2 cellular contexts compared by ENCODE assay signal in the genomic region with DNA sequence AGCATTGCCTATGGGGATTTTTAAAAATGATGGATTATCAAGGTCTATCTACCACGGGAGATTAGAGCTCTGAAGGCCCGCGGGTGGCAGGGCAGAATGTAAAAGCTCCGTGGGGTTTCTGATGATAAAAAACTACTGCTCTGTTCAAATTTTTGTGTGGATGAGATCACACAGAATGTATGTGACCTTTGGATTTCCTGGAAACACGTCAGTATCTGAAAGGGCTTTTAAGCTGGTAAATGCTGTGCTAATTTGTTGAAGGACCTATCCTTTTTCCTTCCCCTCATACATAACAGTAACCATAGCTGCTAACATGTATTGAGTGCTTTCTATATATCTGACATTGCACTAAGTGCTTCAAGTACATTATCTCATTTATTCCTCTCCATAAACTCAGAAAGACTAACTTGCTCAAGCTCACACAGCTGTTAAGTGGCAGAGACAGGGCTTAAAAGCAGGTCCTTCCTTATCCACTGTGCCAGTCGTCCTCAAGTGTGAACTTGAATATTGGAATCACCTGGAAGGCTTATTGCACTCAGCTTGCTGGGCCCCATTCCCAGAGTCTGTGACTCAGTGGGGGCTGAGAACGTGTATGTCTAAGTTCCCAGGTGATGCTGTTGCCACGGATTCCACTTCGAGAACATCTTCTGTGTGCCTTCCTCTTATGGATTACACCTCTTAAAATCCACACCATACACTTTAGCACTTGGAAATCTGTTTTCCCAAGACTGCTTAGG.
TF ChIP-seq lines count a peak whose summit lies in the region.

No MANE protein-coding gene starts in this region.

TF ChIP-seq in HEK293, 187 proteins besides CTCF, POLR2A, EP300 and RAD21 (continued from another document):
- TF ChIP-seq, protein P1, sequence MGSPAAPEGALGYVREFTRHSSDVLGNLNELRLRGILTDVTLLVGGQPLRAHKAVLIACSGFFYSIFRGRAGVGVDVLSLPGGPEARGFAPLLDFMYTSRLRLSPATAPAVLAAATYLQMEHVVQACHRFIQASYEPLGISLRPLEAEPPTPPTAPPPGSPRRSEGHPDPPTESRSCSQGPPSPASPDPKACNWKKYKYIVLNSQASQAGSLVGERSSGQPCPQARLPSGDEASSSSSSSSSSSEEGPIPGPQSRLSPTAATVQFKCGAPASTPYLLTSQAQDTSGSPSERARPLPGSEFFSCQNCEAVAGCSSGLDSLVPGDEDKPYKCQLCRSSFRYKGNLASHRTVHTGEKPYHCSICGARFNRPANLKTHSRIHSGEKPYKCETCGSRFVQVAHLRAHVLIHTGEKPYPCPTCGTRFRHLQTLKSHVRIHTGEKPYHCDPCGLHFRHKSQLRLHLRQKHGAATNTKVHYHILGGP (tag by site-specific recombination; IDR thresholded peaks at IDR 0.05): no peak
- TF ChIP-seq, protein P2, sequence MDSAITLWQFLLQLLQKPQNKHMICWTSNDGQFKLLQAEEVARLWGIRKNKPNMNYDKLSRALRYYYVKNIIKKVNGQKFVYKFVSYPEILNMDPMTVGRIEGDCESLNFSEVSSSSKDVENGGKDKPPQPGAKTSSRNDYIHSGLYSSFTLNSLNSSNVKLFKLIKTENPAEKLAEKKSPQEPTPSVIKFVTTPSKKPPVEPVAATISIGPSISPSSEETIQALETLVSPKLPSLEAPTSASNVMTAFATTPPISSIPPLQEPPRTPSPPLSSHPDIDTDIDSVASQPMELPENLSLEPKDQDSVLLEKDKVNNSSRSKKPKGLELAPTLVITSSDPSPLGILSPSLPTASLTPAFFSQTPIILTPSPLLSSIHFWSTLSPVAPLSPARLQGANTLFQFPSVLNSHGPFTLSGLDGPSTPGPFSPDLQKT (IDR thresholded peaks at IDR 0.05; ENCODE audit: borderline replicate concordance, low read depth, low read length): no peak
- TF ChIP-seq ZFP37 (tag by site-specific recombination; IDR thresholded peaks at IDR 0.05) (no peak), ZNF2 (tag by site-specific recombination; IDR thresholded peaks at IDR 0.05) (no peak), ZNF114 (tag by site-specific recombination; IDR thresholded peaks at IDR 0.05) (no peak), ZEB2 (tag by site-specific recombination; IDR thresholded peaks at IDR 0.05) (no peak), OSR2 (tag by site-specific recombination; IDR thresholded peaks at IDR 0.05) (no peak), ZNF596 (tag by site-specific recombination; IDR thresholded peaks at IDR 0.05) (no peak), FEZF1 (tag by site-specific recombination; IDR thresholded peaks at IDR 0.05) (no peak), ZNF433 (tag by site-specific recombination; IDR thresholded peaks at IDR 0.05; ENCODE audit: low read depth) (no peak), KLF16 (tag by site-specific recombination; IDR thresholded peaks at IDR 0.05) (no peak), ZNF19 (tag by site-specific recombination; IDR thresholded peaks at IDR 0.05; ENCODE audit: low read depth) (no peak), ZNF76 (tag by site-specific recombination; IDR thresholded peaks at IDR 0.05; ENCODE audit: borderline replicate concordance, low read depth) (no peak), ZNF112 (tag by site-specific recombination; IDR thresholded peaks at IDR 0.05) (no peak), ZNF544 (tag by site-specific recombination; IDR thresholded peaks at IDR 0.05) (no peak), WT1 (tag by site-specific recombination; IDR thresholded peaks at IDR 0.05) (no peak)
- TF ChIP-seq, protein P3, sequence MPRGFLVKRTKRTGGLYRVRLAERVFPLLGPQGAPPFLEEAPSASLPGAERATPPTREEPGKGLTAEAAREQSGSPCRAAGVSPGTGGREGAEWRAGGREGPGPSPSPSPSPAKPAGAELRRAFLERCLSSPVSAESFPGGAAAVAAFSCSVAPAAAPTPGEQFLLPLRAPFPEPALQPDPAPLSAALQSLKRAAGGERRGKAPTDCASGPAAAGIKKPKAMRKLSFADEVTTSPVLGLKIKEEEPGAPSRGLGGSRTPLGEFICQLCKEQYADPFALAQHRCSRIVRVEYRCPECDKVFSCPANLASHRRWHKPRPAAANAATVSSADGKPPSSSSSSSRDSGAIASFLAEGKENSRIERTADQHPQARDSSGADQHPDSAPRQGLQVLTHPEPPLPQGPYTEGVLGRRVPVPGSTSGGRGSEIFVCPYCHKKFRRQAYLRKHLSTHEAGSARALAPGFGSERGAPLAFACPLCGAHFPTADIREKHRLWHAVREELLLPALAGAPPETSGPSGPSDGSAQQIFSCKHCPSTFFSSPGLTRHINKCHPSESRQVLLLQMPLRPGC (tag by site-specific recombination; IDR thresholded peaks at IDR 0.05): no peak
TF ChIP-seq in HEK293: peak in this region for 5.

TF ChIP-seq in HepG2, 621 proteins besides CTCF, POLR2A, EP300 and RAD21 (continued from another document and continues in another):
- TF ChIP-seq, protein P4, sequence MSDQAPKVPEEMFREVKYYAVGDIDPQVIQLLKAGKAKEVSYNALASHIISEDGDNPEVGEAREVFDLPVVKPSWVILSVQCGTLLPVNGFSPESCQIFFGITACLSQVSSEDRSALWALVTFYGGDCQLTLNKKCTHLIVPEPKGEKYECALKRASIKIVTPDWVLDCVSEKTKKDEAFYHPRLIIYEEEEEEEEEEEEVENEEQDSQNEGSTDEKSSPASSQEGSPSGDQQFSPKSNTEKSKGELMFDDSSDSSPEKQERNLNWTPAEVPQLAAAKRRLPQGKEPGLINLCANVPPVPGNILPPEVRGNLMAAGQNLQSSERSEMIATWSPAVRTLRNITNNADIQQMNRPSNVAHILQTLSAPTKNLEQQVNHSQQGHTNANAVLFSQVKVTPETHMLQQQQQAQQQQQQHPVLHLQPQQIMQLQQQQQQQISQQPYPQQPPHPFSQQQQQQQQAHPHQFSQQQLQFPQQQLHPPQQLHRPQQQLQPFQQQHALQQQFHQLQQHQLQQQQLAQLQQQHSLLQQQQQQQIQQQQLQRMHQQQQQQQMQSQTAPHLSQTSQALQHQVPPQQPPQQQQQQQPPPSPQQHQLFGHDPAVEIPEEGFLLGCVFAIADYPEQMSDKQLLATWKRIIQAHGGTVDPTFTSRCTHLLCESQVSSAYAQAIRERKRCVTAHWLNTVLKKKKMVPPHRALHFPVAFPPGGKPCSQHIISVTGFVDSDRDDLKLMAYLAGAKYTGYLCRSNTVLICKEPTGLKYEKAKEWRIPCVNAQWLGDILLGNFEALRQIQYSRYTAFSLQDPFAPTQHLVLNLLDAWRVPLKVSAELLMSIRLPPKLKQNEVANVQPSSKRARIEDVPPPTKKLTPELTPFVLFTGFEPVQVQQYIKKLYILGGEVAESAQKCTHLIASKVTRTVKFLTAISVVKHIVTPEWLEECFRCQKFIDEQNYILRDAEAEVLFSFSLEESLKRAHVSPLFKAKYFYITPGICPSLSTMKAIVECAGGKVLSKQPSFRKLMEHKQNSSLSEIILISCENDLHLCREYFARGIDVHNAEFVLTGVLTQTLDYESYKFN (CRISPR knock-in tag; conservative IDR thresholded peaks at IDR 0.05): peak; percentile 51; the same call in 1 of the 2 replicates
- TF ChIP-seq, protein P5, sequence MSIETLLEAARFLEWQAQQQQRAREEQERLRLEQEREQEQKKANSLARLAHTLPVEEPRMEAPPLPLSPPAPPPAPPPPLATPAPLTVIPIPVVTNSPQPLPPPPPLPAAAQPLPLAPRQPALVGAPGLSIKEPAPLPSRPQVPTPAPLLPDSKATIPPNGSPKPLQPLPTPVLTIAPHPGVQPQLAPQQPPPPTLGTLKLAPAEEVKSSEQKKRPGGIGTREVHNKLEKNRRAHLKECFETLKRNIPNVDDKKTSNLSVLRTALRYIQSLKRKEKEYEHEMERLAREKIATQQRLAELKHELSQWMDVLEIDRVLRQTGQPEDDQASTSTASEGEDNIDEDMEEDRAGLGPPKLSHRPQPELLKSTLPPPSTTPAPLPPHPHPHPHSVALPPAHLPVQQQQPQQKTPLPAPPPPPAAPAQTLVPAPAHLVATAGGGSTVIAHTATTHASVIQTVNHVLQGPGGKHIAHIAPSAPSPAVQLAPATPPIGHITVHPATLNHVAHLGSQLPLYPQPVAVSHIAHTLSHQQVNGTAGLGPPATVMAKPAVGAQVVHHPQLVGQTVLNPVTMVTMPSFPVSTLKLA (IDR thresholded peaks at IDR 0.05): no peak
- 0 out of 2 replicates have a peak, but pooled peaks have one; percentile 32 for TF ChIP-seq MED1 (CRISPR knock-in tag; IDR thresholded peaks at IDR 0.05)
- no peak for TF ChIP-seq NFE2L1 (CRISPR knock-in tag; IDR thresholded peaks at IDR 0.05; ENCODE audit: borderline replicate concordance)
- TF ChIP-seq, protein P6, sequence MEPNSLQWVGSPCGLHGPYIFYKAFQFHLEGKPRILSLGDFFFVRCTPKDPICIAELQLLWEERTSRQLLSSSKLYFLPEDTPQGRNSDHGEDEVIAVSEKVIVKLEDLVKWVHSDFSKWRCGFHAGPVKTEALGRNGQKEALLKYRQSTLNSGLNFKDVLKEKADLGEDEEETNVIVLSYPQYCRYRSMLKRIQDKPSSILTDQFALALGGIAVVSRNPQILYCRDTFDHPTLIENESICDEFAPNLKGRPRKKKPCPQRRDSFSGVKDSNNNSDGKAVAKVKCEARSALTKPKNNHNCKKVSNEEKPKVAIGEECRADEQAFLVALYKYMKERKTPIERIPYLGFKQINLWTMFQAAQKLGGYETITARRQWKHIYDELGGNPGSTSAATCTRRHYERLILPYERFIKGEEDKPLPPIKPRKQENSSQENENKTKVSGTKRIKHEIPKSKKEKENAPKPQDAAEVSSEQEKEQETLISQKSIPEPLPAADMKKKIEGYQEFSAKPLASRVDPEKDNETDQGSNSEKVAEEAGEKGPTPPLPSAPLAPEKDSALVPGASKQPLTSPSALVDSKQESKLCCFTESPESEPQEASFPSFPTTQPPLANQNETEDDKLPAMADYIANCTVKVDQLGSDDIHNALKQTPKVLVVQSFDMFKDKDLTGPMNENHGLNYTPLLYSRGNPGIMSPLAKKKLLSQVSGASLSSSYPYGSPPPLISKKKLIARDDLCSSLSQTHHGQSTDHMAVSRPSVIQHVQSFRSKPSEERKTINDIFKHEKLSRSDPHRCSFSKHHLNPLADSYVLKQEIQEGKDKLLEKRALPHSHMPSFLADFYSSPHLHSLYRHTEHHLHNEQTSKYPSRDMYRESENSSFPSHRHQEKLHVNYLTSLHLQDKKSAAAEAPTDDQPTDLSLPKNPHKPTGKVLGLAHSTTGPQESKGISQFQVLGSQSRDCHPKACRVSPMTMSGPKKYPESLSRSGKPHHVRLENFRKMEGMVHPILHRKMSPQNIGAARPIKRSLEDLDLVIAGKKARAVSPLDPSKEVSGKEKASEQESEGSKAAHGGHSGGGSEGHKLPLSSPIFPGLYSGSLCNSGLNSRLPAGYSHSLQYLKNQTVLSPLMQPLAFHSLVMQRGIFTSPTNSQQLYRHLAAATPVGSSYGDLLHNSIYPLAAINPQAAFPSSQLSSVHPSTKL (CRISPR knock-in tag; IDR thresholded peaks at IDR 0.05): peak; percentile 89
- peak; percentile 84; the same call in 1 of the 2 replicates for TF ChIP-seq JUN (CRISPR knock-in tag; IDR thresholded peaks at IDR 0.05)
- TF ChIP-seq GATAD2A (CRISPR knock-in tag; IDR thresholded peaks at IDR 0.05): peak; percentile 79
- no peak for TF ChIP-seq SP5 (CRISPR knock-in tag; IDR thresholded peaks at IDR 0.05; ENCODE audit: borderline replicate concordance, low read depth)
- 0 out of 2 replicates have a peak, but pooled peaks have one; percentile 39 for TF ChIP-seq KAT8 (CRISPR knock-in tag; IDR thresholded peaks at IDR 0.05)
- TF ChIP-seq, protein P7, sequence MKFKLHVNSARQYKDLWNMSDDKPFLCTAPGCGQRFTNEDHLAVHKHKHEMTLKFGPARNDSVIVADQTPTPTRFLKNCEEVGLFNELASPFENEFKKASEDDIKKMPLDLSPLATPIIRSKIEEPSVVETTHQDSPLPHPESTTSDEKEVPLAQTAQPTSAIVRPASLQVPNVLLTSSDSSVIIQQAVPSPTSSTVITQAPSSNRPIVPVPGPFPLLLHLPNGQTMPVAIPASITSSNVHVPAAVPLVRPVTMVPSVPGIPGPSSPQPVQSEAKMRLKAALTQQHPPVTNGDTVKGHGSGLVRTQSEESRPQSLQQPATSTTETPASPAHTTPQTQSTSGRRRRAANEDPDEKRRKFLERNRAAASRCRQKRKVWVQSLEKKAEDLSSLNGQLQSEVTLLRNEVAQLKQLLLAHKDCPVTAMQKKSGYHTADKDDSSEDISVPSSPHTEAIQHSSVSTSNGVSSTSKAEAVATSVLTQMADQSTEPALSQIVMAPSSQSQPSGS (CRISPR knock-in tag; IDR thresholded peaks at IDR 0.05): peak; percentile 79; the same call in 1 of the 2 replicates
- no peak for TF ChIP-seq SSRP1 (CRISPR knock-in tag; IDR thresholded peaks at IDR 0.05)
- no peak for TF ChIP-seq ZNF672 (CRISPR knock-in tag; IDR thresholded peaks at IDR 0.05)
- TF ChIP-seq, protein P8, sequence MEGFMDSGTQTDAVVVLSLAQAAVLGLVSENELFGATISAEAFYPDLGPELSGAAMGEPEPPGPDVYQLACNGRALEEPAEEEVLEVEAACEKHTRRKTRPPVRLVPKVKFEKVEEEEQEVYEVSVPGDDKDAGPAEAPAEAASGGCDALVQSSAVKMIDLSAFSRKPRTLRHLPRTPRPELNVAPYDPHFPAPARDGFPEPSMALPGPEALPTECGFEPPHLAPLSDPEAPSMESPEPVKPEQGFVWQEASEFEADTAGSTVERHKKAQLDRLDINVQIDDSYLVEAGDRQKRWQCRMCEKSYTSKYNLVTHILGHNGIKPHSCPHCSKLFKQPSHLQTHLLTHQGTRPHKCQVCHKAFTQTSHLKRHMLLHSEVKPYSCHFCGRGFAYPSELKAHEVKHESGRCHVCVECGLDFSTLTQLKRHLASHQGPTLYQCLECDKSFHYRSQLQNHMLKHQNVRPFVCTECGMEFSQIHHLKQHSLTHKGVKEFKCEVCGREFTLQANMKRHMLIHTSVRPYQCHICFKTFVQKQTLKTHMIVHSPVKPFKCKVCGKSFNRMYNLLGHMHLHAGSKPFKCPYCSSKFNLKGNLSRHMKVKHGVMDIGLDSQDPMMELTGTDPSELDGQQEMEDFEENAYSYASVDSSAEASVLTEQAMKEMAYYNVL (CRISPR knock-in tag; IDR thresholded peaks at IDR 0.05; ENCODE audit: borderline replicate concordance): no peak
- peak; percentile 45; the same call in 1 of the 2 replicates for TF ChIP-seq NCOR1 (IDR thresholded peaks at IDR 0.05; ENCODE audit: borderline replicate concordance, low read length)
- TF ChIP-seq ZNF431 (CRISPR knock-in tag; IDR thresholded peaks at IDR 0.05; ENCODE audit: borderline replicate concordance, low read depth): no peak
- no peak for TF ChIP-seq ZIK1 (CRISPR knock-in tag; IDR thresholded peaks at IDR 0.05; ENCODE audit: borderline replicate concordance, low read depth)
- no peak for TF ChIP-seq ZNF598 (CRISPR knock-in tag; IDR thresholded peaks at IDR 0.05; ENCODE audit: borderline replicate concordance)
- no peak for TF ChIP-seq SOX13 (IDR thresholded peaks at IDR 0.05)
- peak in 1 of 2 experiments; percentile 36; a peak in 1 of 4 replicates for TF ChIP-seq SOX13 (CRISPR knock-in tag; conservative IDR thresholded peaks at IDR 0.05 in 1 of 2, IDR thresholded peaks at IDR 0.05 in 1 of 2)
- TF ChIP-seq RARA (CRISPR knock-in tag; IDR thresholded peaks at IDR 0.05): peak; percentile 78; the same call in 1 of the 2 replicates
- peak; percentile 31; the same call in 1 of the 2 replicates for TF ChIP-seq PPARG (CRISPR knock-in tag; conservative IDR thresholded peaks at IDR 0.05)
- TF ChIP-seq HNF4G (IDR thresholded peaks at IDR 0.05; ENCODE audit: borderline replicate concordance, low read depth, low read length): peak; percentile 61; the same call in 1 of the 2 replicates
- no peak for TF ChIP-seq HNF4G (CRISPR knock-in tag; IDR thresholded peaks at IDR 0.05; ENCODE audit: borderline replicate concordance, low read depth)
- TF ChIP-seq SAP130 (CRISPR knock-in tag; IDR thresholded peaks at IDR 0.05; ENCODE audit: low read depth): peak; percentile 67
- TF ChIP-seq HDAC2 (CRISPR knock-in tag; IDR thresholded peaks at IDR 0.05): 0 out of 2 replicates have a peak, but pooled peaks have one; percentile 29
- TF ChIP-seq MEF2D (CRISPR knock-in tag; IDR thresholded peaks at IDR 0.05): peak; percentile 45; the same call in 1 of the 2 replicates
- peak; percentile 99 for TF ChIP-seq BCL6 (CRISPR knock-in tag; IDR thresholded peaks at IDR 0.05)
- TF ChIP-seq CREM (IDR thresholded peaks at IDR 0.05): peak; percentile 57
- no peak for TF ChIP-seq CREM (CRISPR knock-in tag; IDR thresholded peaks at IDR 0.05)
- peak; percentile 42; the same call in 1 of the 2 replicates for TF ChIP-seq RXRB (CRISPR knock-in tag; IDR thresholded peaks at IDR 0.05; ENCODE audit: borderline replicate concordance)
